Comparison of ENCODE assay signal across 36 cellular contexts in the genomic region with DNA sequence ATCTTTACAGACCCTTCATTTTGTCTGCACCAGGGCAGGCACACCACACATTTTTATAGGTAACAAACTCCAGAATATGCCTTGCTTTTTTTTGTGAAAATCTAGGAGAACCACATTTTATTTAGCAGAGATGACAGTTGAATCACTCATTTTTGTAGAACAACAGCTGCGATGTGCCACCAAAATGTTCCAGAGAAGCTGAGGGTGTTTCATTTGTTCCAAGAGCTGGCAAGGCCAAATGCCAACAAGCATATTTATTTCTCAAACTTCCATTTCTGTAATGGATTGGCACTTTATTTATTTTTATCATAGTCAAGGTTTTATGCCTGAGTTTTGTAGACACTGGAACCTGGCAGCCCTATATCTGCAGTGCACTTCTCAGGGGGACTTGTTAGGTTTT. TPM values are rescaled to one million over a fixed set of nuclear protein-coding genes. Genes with fewer than 3 reads are reported as not detected.
"Had no signal": no experiment of that assay in that cellular context is flagged by ENCODE, and none has a peak within 500 bp of the region (broad histone marks: within the 10 kb centered on the region; RNA-seq: fewer than 3 reads in every experiment).

No MANE protein-coding gene starts in this region.

- H3K9me3 ChIP-seq: ascending aorta had no signal

- H3K27ac Mint-ChIP-seq: activated B cell treated with CpG ODN at 0.5 μM for 24 hours; activated CD4-positive, alpha-beta memory T cell treated with anti-CD3 and anti-CD28 coated beads, Interleukin-2, amount 10 ng/mL, durations not matched to agents 7 days and 5 days; activated CD4-positive, alpha-beta T cell treated with anti-CD3 and anti-CD28 coated beads, Interleukin-2, amount 10 ng/mL, durations not matched to agents 7 days and 5 days; activated CD8-positive, alpha-beta memory T cell treated with anti-CD3 and anti-CD28 coated beads, Interleukin-2, amount 10 ng/mL, durations not matched to agents 7 days and 5 days; activated CD8-positive, alpha-beta T cell treated with anti-CD3 and anti-CD28 coated beads, Interleukin-2, amount 10 ng/mL, durations not matched to agents 7 days and 5 days; activated naive CD4-positive, alpha-beta T cell treated with anti-CD3 and anti-CD28 coated beads for 36 hours; activated naive CD4-positive, alpha-beta T cell treated with anti-CD3 and anti-CD28 coated beads, Interleukin-2, amount 50 U/mL, for 24 hours; activated naive CD8-positive, alpha-beta T cell; activated naive CD8-positive, alpha-beta T cell treated with anti-CD3 and anti-CD28 coated beads, Interleukin-2, amount 10 ng/mL, durations not matched to agents 7 days and 5 days; activated naive CD8-positive, alpha-beta T cell treated with anti-CD3 and anti-CD28 coated beads, Interleukin-2, amount 50 U/mL, for 24 hours; activated T-cell treated with anti-CD3 and anti-CD28 coated beads, Interleukin-2, amount 50 U/mL, for 24 hours; activated T-helper 2 cell treated with anti-CD3 and anti-CD28 coated beads, Interferon-gamma antibody, Interleukin-2, Interleukin-4, amounts not matched to agents 10 μg/mL and 5 μg/mL and 100 μg/mL, durations not matched to agents 14 hours and 24 hours and 36 hours; T-helper 1 cell treated with Interleukin-12 subunit alpha and Interleukin-12 subunit beta and Interleukin-4 antibody, amounts not matched to agents 30 μg/mL and 1 μg/mL, for 36 hours; T-helper 2 cell treated with Interferon-gamma antibody and Interleukin-4, amounts not matched to agents 5 μg/mL and 100 μg/mL, for 36 hours had no signal

- H3K9me3 Mint-ChIP-seq: activated B cell treated with CpG ODN at 0.5 μM for 24 hours; activated CD4-positive, alpha-beta memory T cell treated with anti-CD3 and anti-CD28 coated beads, Interleukin-2, amount 10 ng/mL, durations not matched to agents 7 days and 5 days; activated CD4-positive, alpha-beta T cell treated with anti-CD3 and anti-CD28 coated beads, Interleukin-2, amount 10 ng/mL, durations not matched to agents 7 days and 5 days; activated naive CD4-positive, alpha-beta T cell treated with anti-CD3 and anti-CD28 coated beads for 36 hours; activated naive CD4-positive, alpha-beta T cell treated with anti-CD3 and anti-CD28 coated beads, Interleukin-2, amount 50 U/mL, for 24 hours; activated naive CD8-positive, alpha-beta T cell treated with anti-CD3 and anti-CD28 coated beads, Interleukin-2, amount 10 ng/mL, durations not matched to agents 7 days and 5 days; activated naive CD8-positive, alpha-beta T cell treated with anti-CD3 and anti-CD28 coated beads, Interleukin-2, amount 50 U/mL, for 24 hours; activated T-cell treated with anti-CD3 and anti-CD28 coated beads, Interleukin-2, amount 50 U/mL, for 24 hours; activated T-helper 2 cell treated with anti-CD3 and anti-CD28 coated beads, Interferon-gamma antibody, Interleukin-2, Interleukin-4, amounts not matched to agents 10 μg/mL and 5 μg/mL and 100 μg/mL, durations not matched to agents 14 hours and 24 hours and 36 hours; brain; central memory CD8-positive, alpha-beta T cell; T-helper 1 cell treated with Interleukin-12 subunit alpha and Interleukin-12 subunit beta and Interleukin-4 antibody, amounts not matched to agents 30 μg/mL and 1 μg/mL, for 36 hours; T-helper 2 cell treated with Interferon-gamma antibody and Interleukin-4, amounts not matched to agents 5 μg/mL and 100 μg/mL, for 36 hours had no signal

- H3K27ac ChIP-seq: ascending aorta, cardiac muscle cell, VCaP had no signal

- FAIRE-seq: bronchial epithelial cell, TTC549 had no signal

- H3K36me3 ChIP-seq: ascending aorta, cardiac muscle cell had no signal

- H3K36me3 Mint-ChIP-seq: activated CD8-positive, alpha-beta memory T cell treated with anti-CD3 and anti-CD28 coated beads, Interleukin-2, amount 10 ng/mL, durations not matched to agents 7 days and 5 days; activated naive CD4-positive, alpha-beta T cell treated with anti-CD3 and anti-CD28 coated beads, Interleukin-2, amount 50 U/mL, for 24 hours; activated naive CD8-positive, alpha-beta T cell; activated naive CD8-positive, alpha-beta T cell treated with anti-CD3 and anti-CD28 coated beads, Interleukin-2, amount 10 ng/mL, durations not matched to agents 7 days and 5 days; brain had no signal

- H3K4me1 Mint-ChIP-seq: activated B cell treated with CpG ODN at 0.5 μM for 24 hours; activated CD4-positive, alpha-beta memory T cell treated with anti-CD3 and anti-CD28 coated beads, Interleukin-2, amount 10 ng/mL, durations not matched to agents 7 days and 5 days; activated CD4-positive, alpha-beta T cell treated with anti-CD3 and anti-CD28 coated beads, Interleukin-2, amount 10 ng/mL, durations not matched to agents 7 days and 5 days; activated CD8-positive, alpha-beta memory T cell treated with anti-CD3 and anti-CD28 coated beads, Interleukin-2, amount 10 ng/mL, durations not matched to agents 7 days and 5 days; activated naive CD4-positive, alpha-beta T cell treated with anti-CD3 and anti-CD28 coated beads, Interleukin-2, amount 50 U/mL, for 24 hours; activated naive CD8-positive, alpha-beta T cell treated with anti-CD3 and anti-CD28 coated beads, Interleukin-2, amount 10 ng/mL, durations not matched to agents 7 days and 5 days; activated naive CD8-positive, alpha-beta T cell treated with anti-CD3 and anti-CD28 coated beads, Interleukin-2, amount 50 U/mL, for 24 hours; central memory CD8-positive, alpha-beta T cell had no signal

- DNase-seq: activated B cell treated with CpG ODN at 0.5 μM for 24 hours; activated CD4-positive, alpha-beta memory T cell treated with anti-CD3 and anti-CD28 coated beads, Interleukin-2, amount 10 ng/mL, durations not matched to agents 7 days and 5 days; activated CD4-positive, alpha-beta T cell treated with anti-CD3 and anti-CD28 coated beads for 48 hours; activated CD4-positive, alpha-beta T cell treated with anti-CD3 and anti-CD28 coated beads, Interleukin-2, amount 10 ng/mL, durations not matched to agents 7 days and 5 days; activated CD4-positive, alpha-beta T cell treated with anti-CD3 and anti-CD28 coated beads, Interleukin-2, amount 50 U/mL, for 48 hours; activated CD4-positive, CD25-positive, alpha-beta regulatory T cell treated with anti-CD3 and anti-CD28 coated beads, Interleukin-2, amount 50 U/mL, for 72 hours; activated CD8-positive, alpha-beta memory T cell treated with anti-CD3 and anti-CD28 coated beads for 24 hours; activated CD8-positive, alpha-beta memory T cell treated with anti-CD3 and anti-CD28 coated beads, Interleukin-2, amount 10 ng/mL, durations not matched to agents 7 days and 5 days; activated CD8-positive, alpha-beta memory T cell treated with anti-CD3 and anti-CD28 coated beads, Interleukin-2, amount 50 U/mL, for 48 hours; activated CD8-positive, alpha-beta T cell treated with anti-CD3 and anti-CD28 coated beads, Interleukin-2, amount 10 ng/mL, durations not matched to agents 7 days and 5 days; activated effector memory CD4-positive, alpha-beta T cell treated with Interleukin-2 at 50 U/mL for 16 hours; activated gamma-delta T cell; activated naive CD4-positive, alpha-beta T cell; activated naive CD4-positive, alpha-beta T cell treated with anti-CD3 and anti-CD28 coated beads for 36 hours; activated naive CD8-positive, alpha-beta T cell treated with anti-CD3 and anti-CD28 coated beads, Interleukin-2, amount 10 ng/mL, durations not matched to agents 7 days and 5 days; activated naive CD8-positive, alpha-beta T cell treated with anti-CD3 and anti-CD28 coated beads, Interleukin-2, amount 50 U/mL, for 24 hours; activated T-cell treated with anti-CD3 and anti-CD28 coated beads, Interleukin-2, amount 50 U/mL, for 24 hours; activated T-cell treated with anti-CD3 and anti-CD28 coated beads, Interleukin-2, amount 50 U/mL, for 48 hours; caudate nucleus; cerebellar nuclear complex; SW 1271; T-helper 1 cell; T-helper 2 cell; T-helper 9 cell had no signal

- ATAC-seq: activated CD8-positive, alpha-beta memory T cell treated with anti-CD3 and anti-CD28 coated beads, Interleukin-2, amount 10 ng/mL, durations not matched to agents 7 days and 5 days; activated CD8-positive, alpha-beta T cell treated with anti-CD3 and anti-CD28 coated beads, Interleukin-2, amount 10 ng/mL, durations not matched to agents 7 days and 5 days; activated naive CD8-positive, alpha-beta T cell treated with anti-CD3 and anti-CD28 coated beads, Interleukin-2, amount 50 U/mL, for 24 hours had no signal

- H3K27me3 Mint-ChIP-seq: activated B cell treated with CpG ODN at 0.5 μM for 24 hours; activated CD4-positive, alpha-beta T cell treated with anti-CD3 and anti-CD28 coated beads, Interleukin-2, amount 10 ng/mL, durations not matched to agents 7 days and 5 days; activated CD8-positive, alpha-beta memory T cell treated with anti-CD3 and anti-CD28 coated beads, Interleukin-2, amount 10 ng/mL, durations not matched to agents 7 days and 5 days; activated naive CD8-positive, alpha-beta T cell; activated T-cell treated with anti-CD3 and anti-CD28 coated beads, Interleukin-2, amount 50 U/mL, for 24 hours had no signal

- H3K27me3 ChIP-seq: ascending aorta, cardiac muscle cell had no signal

- H3K4me1 ChIP-seq: ascending aorta had no signal

- H3K4me3 Mint-ChIP-seq: activated B cell treated with CpG ODN at 0.5 μM for 24 hours; activated CD4-positive, alpha-beta memory T cell treated with anti-CD3 and anti-CD28 coated beads, Interleukin-2, amount 10 ng/mL, durations not matched to agents 7 days and 5 days; activated CD4-positive, alpha-beta T cell treated with anti-CD3 and anti-CD28 coated beads, Interleukin-2, amount 10 ng/mL, durations not matched to agents 7 days and 5 days; activated CD8-positive, alpha-beta memory T cell treated with anti-CD3 and anti-CD28 coated beads, Interleukin-2, amount 10 ng/mL, durations not matched to agents 7 days and 5 days; activated CD8-positive, alpha-beta T cell treated with anti-CD3 and anti-CD28 coated beads, Interleukin-2, amount 10 ng/mL, durations not matched to agents 7 days and 5 days; activated naive CD4-positive, alpha-beta T cell treated with anti-CD3 and anti-CD28 coated beads for 36 hours; activated naive CD4-positive, alpha-beta T cell treated with anti-CD3 and anti-CD28 coated beads, Interleukin-2, amount 50 U/mL, for 24 hours; activated naive CD8-positive, alpha-beta T cell; activated naive CD8-positive, alpha-beta T cell treated with anti-CD3 and anti-CD28 coated beads, Interleukin-2, amount 10 ng/mL, durations not matched to agents 7 days and 5 days; activated naive CD8-positive, alpha-beta T cell treated with anti-CD3 and anti-CD28 coated beads, Interleukin-2, amount 50 U/mL, for 24 hours; activated T-cell treated with anti-CD3 and anti-CD28 coated beads, Interleukin-2, amount 50 U/mL, for 24 hours; brain; central memory CD8-positive, alpha-beta T cell; T-helper 1 cell treated with Interleukin-12 subunit alpha and Interleukin-12 subunit beta and Interleukin-4 antibody, amounts not matched to agents 30 μg/mL and 1 μg/mL, for 36 hours; T-helper 2 cell treated with Interferon-gamma antibody and Interleukin-4, amounts not matched to agents 5 μg/mL and 100 μg/mL, for 36 hours had no signal

- H3K4me3 ChIP-seq: ascending aorta, cardiac muscle cell had no signal

RNA-seq across cellular contexts. Expression of a gene that starts 10.4 kb away (rescaled TPM):
- total RNA-seq: activated B cell treated with CpG ODN at 0.5 μM for 24 hours; activated CD4-positive, alpha-beta memory T cell treated with anti-CD3 and anti-CD28 coated beads, Interleukin-2, amount 10 ng/mL, durations not matched to agents 7 days and 5 days; activated CD4-positive, alpha-beta T cell treated with anti-CD3 and anti-CD28 coated beads, Interleukin-2, amount 10 ng/mL, durations not matched to agents 7 days and 5 days; activated CD8-positive, alpha-beta memory T cell treated with anti-CD3 and anti-CD28 coated beads, Interleukin-2, amount 10 ng/mL, durations not matched to agents 7 days and 5 days; activated CD8-positive, alpha-beta T cell treated with anti-CD3 and anti-CD28 coated beads, Interleukin-2, amount 10 ng/mL, durations not matched to agents 7 days and 5 days; activated naive CD4-positive, alpha-beta T cell treated with anti-CD3 and anti-CD28 coated beads for 36 hours; activated naive CD8-positive, alpha-beta T cell treated with anti-CD3 and anti-CD28 coated beads, Interleukin-2, amount 10 ng/mL, durations not matched to agents 7 days and 5 days; activated T-helper 2 cell treated with anti-CD3 and anti-CD28 coated beads, Interferon-gamma antibody, Interleukin-2, Interleukin-4, amounts not matched to agents 10 μg/mL and 5 μg/mL and 100 μg/mL, durations not matched to agents 14 hours and 24 hours and 36 hours; ascending aorta; bronchial epithelial cell; cardiac muscle cell had no signal
